ENCODE assay signal across 30 cellular contexts in the genomic region with DNA sequence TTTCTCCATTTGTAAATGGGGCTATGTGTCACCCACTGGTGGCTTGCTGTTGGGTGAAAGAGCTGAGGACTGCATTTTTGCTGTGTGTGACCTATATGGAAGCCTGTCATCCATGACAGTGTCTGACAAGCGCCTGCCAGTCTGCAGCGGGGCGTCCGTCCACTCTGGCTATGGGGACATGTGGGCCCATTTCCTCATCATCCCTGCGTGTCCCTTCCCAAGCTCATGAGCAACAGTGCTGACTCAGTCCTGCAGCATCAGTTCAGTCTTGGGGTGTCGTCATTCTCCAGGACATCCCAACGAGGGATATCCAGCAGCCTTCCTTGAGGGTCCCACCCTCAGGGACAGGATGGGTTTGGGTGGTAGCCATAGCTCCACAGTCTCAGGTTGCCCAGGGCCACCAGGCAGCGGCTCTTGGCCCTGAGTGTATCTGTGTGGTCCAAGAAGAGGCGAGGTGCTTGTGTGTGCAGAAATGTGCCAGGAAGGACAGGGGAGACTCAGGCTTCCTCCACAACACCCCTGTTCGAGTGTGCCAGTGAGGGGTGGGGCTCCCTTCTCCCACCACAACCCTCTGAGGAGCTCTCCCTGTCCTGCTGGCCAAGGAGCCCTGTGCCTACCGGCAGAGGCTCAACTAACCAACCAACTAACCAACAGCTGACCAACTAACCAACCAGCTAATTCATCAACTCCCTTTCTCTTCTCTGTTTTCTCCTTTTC. TPM values are rescaled to one million over a fixed set of nuclear protein-coding genes. Genes with fewer than 3 reads are reported as not detected.
A peak's percentile ranks its signal among the peaks of the same experiment; 100 is the strongest.
DNase-seq lines count a peak whose midpoint lies in the region; ATAC-seq and TF ChIP-seq lines count a peak whose summit lies in the region.
"Had no signal": no experiment of that assay in that cellular context is flagged by ENCODE, and none has a peak within 500 bp of the region (broad histone marks: within the 10 kb centered on the region; RNA-seq: fewer than 3 reads in every experiment).

No MANE protein-coding gene starts in this region.

- no peak for TF ChIP-seq CTCF in neural crest cell (conservative IDR thresholded peaks at IDR 0.05)

- H3K27ac Mint-ChIP-seq in CD8-positive, alpha-beta memory T cell: peak overlapping the region; percentile 73 to 97 (median 84)
- H3K27ac Mint-ChIP-seq in central memory CD8-positive, alpha-beta T cell (ENCODE audit: low read depth): peak overlapping the region; percentile 86
- H3K27ac Mint-ChIP-seq in neural crest cell (ENCODE audit: unreplicated experiment): peak overlapping the region; percentile 86
- H3K27ac Mint-ChIP-seq: activated B cell treated with CpG ODN at 0.5 μM for 24 hours; activated CD8-positive, alpha-beta T cell treated with anti-CD3 and anti-CD28 coated beads for 36 hours; activated naive CD4-positive, alpha-beta T cell treated with anti-CD3 and anti-CD28 coated beads, Interleukin-2, amount 10 ng/mL, durations not matched to agents 7 days and 5 days; HFFc6; neural progenitor cell had no signal

- ATAC-seq in activated T-cell treated with anti-CD3 and anti-CD28 coated beads, Interleukin-2, amount 50 U/mL, for 4 hours: no peak
- no peak for ATAC-seq in central memory CD8-positive, alpha-beta T cell (replicated peaks; ENCODE audit: extremely low read depth, poor library complexity, severe bottlenecking)
- ATAC-seq in HG02588 (IDR thresholded peaks at IDR 0.05; ENCODE audit: unreplicated experiment): no peak
- ATAC-seq: activated CD8-positive, alpha-beta T cell treated with anti-CD3 and anti-CD28 coated beads for 36 hours; heart right ventricle; lower lobe of right lung had no signal

- H3K27me3 Mint-ChIP-seq in activated T-cell treated with anti-CD3 and anti-CD28 coated beads, Interleukin-2, amount 50 U/mL, for 4 hours (ENCODE audit: low read depth): no peaks in the 10 kb centered on the region
- H3K27me3 Mint-ChIP-seq in CD8-positive, alpha-beta memory T cell: no peaks in the 10 kb centered on the region
- no peaks in the 10 kb centered on the region for H3K27me3 Mint-ChIP-seq in central memory CD8-positive, alpha-beta T cell
- H3K27me3 Mint-ChIP-seq in neural crest cell (ENCODE audit: low read depth): no peaks in the 10 kb centered on the region
- H3K27me3 Mint-ChIP-seq: activated CD8-positive, alpha-beta T cell treated with anti-CD3 and anti-CD28 coated beads for 36 hours had no signal

- no peaks in the 10 kb centered on the region for H3K9me3 ChIP-seq in CD8-positive, alpha-beta memory T cell (ENCODE audit: low read length)
- H3K9me3 ChIP-seq: BE2C, esophagus muscularis mucosa, heart right ventricle, lower lobe of right lung, right atrium auricular region had no signal

- peak overlapping the region; percentile 40 for H3K4me3 Mint-ChIP-seq in activated T-cell treated with anti-CD3 and anti-CD28 coated beads, Interleukin-2, amount 50 U/mL, for 4 hours
- H3K4me3 Mint-ChIP-seq in CD8-positive, alpha-beta memory T cell: peak overlapping the region; percentile 79 to 99 (median 93)
- peak overlapping the region; percentile 57 for H3K4me3 Mint-ChIP-seq in central memory CD8-positive, alpha-beta T cell
- H3K4me3 Mint-ChIP-seq in neural crest cell: no peak overlapping the region
- H3K4me3 Mint-ChIP-seq: activated B cell treated with CpG ODN at 0.5 μM for 24 hours; activated CD8-positive, alpha-beta T cell treated with anti-CD3 and anti-CD28 coated beads for 36 hours; activated naive CD4-positive, alpha-beta T cell treated with anti-CD3 and anti-CD28 coated beads, Interleukin-2, amount 10 ng/mL, durations not matched to agents 7 days and 5 days; HFFc6; neural progenitor cell had no signal

- H3K36me3 ChIP-seq in CD8-positive, alpha-beta memory T cell (ENCODE audit: insufficient read depth, low read length): no peaks in the 10 kb centered on the region
- no peaks in the 10 kb centered on the region for H3K36me3 ChIP-seq in H7 (replicated peaks; ENCODE audit: control insufficient read depth, insufficient read depth, low read length)
- H3K36me3 ChIP-seq: BE2C, esophagus muscularis mucosa, heart right ventricle, lower lobe of right lung, neural progenitor cell, right atrium auricular region had no signal

- no peaks in the 10 kb centered on the region for H3K27me3 ChIP-seq in CD8-positive, alpha-beta memory T cell (ENCODE audit: insufficient read depth, low read length, poor library complexity, severe bottlenecking)
- peaks cover 4% of the 10 kb centered on the region for H3K27me3 ChIP-seq in H7 (ENCODE audit: control insufficient read depth, insufficient read depth, low read length)
- H3K27me3 ChIP-seq: neural progenitor cell had no signal

- CTCF ChIA-PET in CD8-positive, alpha-beta memory T cell (lab: Charles Lee): interaction anchor here (1.0 to 1.9 kb wide), 2 partner anchors 159 to 617 kb away, joined by 3 to 7 read pairs; no protein-coding TSS in a partner anchor

- POLR2A ChIA-PET in CD8-positive, alpha-beta memory T cell (lab: Charles Lee): interaction anchor here (1.0 to 1.4 kb wide), 2 partner anchors 15 to 52 kb away, joined by 3 to 8 read pairs; no protein-coding TSS in a partner anchor

- H3K4me1 Mint-ChIP-seq in activated T-cell treated with anti-CD3 and anti-CD28 coated beads, Interleukin-2, amount 50 U/mL, for 4 hours (ENCODE audit: low read depth): peaks cover 75% of the 10 kb centered on the region
- peaks cover 75 to 86% (median 85%) of the 10 kb centered on the region in 3 donors for H3K4me1 Mint-ChIP-seq in CD8-positive, alpha-beta memory T cell
- peaks cover 73% of the 10 kb centered on the region for H3K4me1 Mint-ChIP-seq in central memory CD8-positive, alpha-beta T cell
- H3K4me1 Mint-ChIP-seq in neural crest cell: peaks cover 38% of the 10 kb centered on the region

- H3K4me1 ChIP-seq in CD8-positive, alpha-beta memory T cell (ENCODE audit: insufficient read depth, low read length): peaks cover 68% of the 10 kb centered on the region
- H3K4me1 ChIP-seq: BE2C had no signal

- no peaks in the 10 kb centered on the region for H3K36me3 Mint-ChIP-seq in activated T-cell treated with anti-CD3 and anti-CD28 coated beads, Interleukin-2, amount 50 U/mL, for 4 hours (ENCODE audit: insufficient read depth)
- peaks cover 3 to 13% (median 9%) of the 10 kb centered on the region in 3 donors for H3K36me3 Mint-ChIP-seq in CD8-positive, alpha-beta memory T cell
- H3K36me3 Mint-ChIP-seq in central memory CD8-positive, alpha-beta T cell (ENCODE audit: insufficient read depth): peaks cover 8% of the 10 kb centered on the region
- no peaks in the 10 kb centered on the region for H3K36me3 Mint-ChIP-seq in neural crest cell (ENCODE audit: low read depth)

- H3K4me3 ChIP-seq in CD8-positive, alpha-beta memory T cell (ENCODE audit: low read length): peak overlapping the region; percentile 59
- no peak overlapping the region for H3K4me3 ChIP-seq in H7 (ENCODE audit: insufficient read depth, low read depth, low read length)
- H3K4me3 ChIP-seq: coronary artery, esophagus muscularis mucosa, lower lobe of right lung, neural progenitor cell, right atrium auricular region, smooth muscle cell had no signal

- DNase-seq in activated T-cell treated with anti-CD3 and anti-CD28 coated beads, Interleukin-2, amount 50 U/mL, for 4 hours: no peak
- DNase-seq in activated T-cell treated with anti-CD3 and anti-CD28 coated beads for 4 hours (no peak), neural crest cell (ENCODE audit: low read depth, low spot score) (no peak), H7 (no peak), DMS53 (lab: John Stamatoyannopoulos, UW) (no peak)
- no peak for DNase-seq in CD8-positive, alpha-beta memory T cell
- DNase-seq in central memory CD8-positive, alpha-beta T cell (ENCODE audit: low spot score in 2 of 2): no peak
- DNase-seq: ACHN; activated B cell treated with CpG ODN at 0.5 μM for 24 hours; activated CD8-positive, alpha-beta T cell treated with anti-CD3 and anti-CD28 coated beads for 36 hours; activated naive CD4-positive, alpha-beta T cell treated with anti-CD3 and anti-CD28 coated beads, Interleukin-2, amount 10 ng/mL, durations not matched to agents 7 days and 5 days; BE2C; foreskin melanocyte; heart right ventricle; HFFc6; kidney glomerular epithelial cell; lower lobe of right lung; NCI-H1048; NCI-H1694 treated with DMSO at 0.1 percent for 48 hours; NCI-H2227 treated with DMSO at 0.1 percent for 48 hours; NCI-H526 treated with DMSO at 0.1 percent for 48 hours; SIG-M5; stimulated activated CD4-positive, alpha-beta T cell treated with anti-CD3 and anti-CD28 coated beads, Interleukin-1b, Interleukin-23, amount 100 ng/mL, for 48 hours; T1000 had no signal

- no peak overlapping the region for H3K27ac ChIP-seq in CD8-positive, alpha-beta memory T cell (ENCODE audit: low read depth, low read length)
- H3K27ac ChIP-seq: coronary artery, esophagus muscularis mucosa, heart right ventricle, lower lobe of right lung, neural progenitor cell, right atrium auricular region had no signal

- no peaks in the 10 kb centered on the region for H3K9me3 Mint-ChIP-seq in activated T-cell treated with anti-CD3 and anti-CD28 coated beads, Interleukin-2, amount 50 U/mL, for 4 hours
- H3K9me3 Mint-ChIP-seq in CD8-positive, alpha-beta memory T cell: peaks cover 0 to 21% (median 16%) of the 10 kb centered on the region in 5 donors
- peaks cover 6% of the 10 kb centered on the region for H3K9me3 Mint-ChIP-seq in central memory CD8-positive, alpha-beta T cell
- H3K9me3 Mint-ChIP-seq in neural crest cell: no peaks in the 10 kb centered on the region
- H3K9me3 Mint-ChIP-seq: activated B cell treated with CpG ODN at 0.5 μM for 24 hours had no signal

RNA-seq across cellular contexts. Expression of a gene that starts 2.1 kb away (rescaled TPM):
- total RNA-seq in activated T-cell treated with anti-CD3 and anti-CD28 coated beads, Interleukin-2, amount 50 U/mL, for 4 hours: 10 to 100 TPM; 32.5 to 36.3 (median 32.6) TPM
- total RNA-seq in CD8-positive, alpha-beta memory T cell: 10 to 100 TPM; 54.6 to 56.5 TPM
- 134 TPM for polyA plus RNA-seq in CD8-positive, alpha-beta memory T cell
- total RNA-seq in neural crest cell: 3.7 and 4.1 TPM in 2 replicates
- 1.3 and 2.4 TPM in 2 replicates for total RNA-seq in H7 (2014; rRNA removed; shearing (Covaris generic))
- total RNA-seq: HFFc6 had no signal
